In the genomic region with DNA sequence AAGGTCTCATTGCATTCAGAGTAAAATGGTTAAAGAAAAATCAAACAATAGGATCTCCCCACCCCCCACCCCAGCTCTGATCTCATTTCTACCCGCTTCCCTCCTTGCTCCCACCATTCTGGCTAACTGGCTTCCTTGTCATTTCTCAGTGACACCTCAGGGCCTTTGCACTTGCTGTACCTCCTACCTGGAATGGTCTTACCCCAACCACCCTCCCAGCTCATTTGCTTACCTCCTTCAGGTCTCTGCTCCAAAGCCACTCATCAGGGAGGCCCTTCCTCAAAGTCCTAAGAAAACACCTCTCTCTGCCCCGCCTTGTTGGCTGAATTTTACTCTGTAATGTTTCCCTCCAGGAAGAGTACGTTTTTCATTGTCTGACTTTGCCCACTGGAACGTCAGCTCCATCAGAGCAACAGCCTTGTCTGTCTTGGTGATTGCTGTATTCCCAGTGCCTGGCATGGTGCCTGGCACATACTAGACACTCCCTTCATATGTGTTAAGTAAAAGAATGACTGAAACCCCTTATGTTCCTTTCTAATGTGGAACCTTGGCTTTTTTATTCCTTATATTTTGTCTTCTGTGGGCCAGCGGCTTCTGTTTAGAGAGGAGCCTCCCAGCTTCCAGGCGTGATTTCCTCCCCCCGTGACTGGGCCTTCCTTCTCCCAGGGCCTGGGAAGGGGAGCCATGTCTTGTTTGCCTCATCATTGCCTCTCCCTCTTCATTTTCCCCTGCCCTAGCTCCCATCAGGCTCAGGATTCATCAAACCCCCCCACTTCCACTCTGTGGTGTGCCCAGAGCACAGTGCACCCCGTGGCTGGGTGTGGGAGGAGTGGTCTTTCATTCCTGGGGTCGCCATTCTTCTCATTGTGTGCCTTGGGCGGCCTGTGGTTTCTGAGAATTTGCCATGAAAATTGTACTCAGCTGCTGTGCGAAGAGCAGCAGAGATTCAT, we compare ENCODE assay signal across 17 cellular contexts. TPM values are rescaled to one million over a fixed set of nuclear protein-coding genes. Genes with fewer than 3 reads are reported as not detected.
DNase-seq lines count a peak whose midpoint lies in the region; ATAC-seq and TF ChIP-seq lines count a peak whose summit lies in the region.
"Had no signal": no experiment of that assay in that cellular context is flagged by ENCODE, and none has a peak within 500 bp of the region (broad histone marks: within the 10 kb centered on the region; RNA-seq: fewer than 3 reads in every experiment).

No MANE protein-coding gene starts in this region.

- intact Hi-C loops in heart right ventricle (cut with DNase I) (loop anchor here in 1 of 10 donors (2.0 kb wide), 1 partner anchor 29 kb away; no protein-coding TSS in a partner anchor), Right ventricle myocardium inferior (cut with DNase I) (no loop called here)

- H3K4me2 ChIP-seq in osteoblast (ENCODE audit: insufficient read depth, low read length) (no peak overlapping the region), GM23248 (ENCODE audit: unreplicated experiment) (no peak overlapping the region)

- DNase-seq in heart right ventricle (no peak), Right ventricle myocardium inferior (ENCODE audit: missing footprints) (no peak), fibroblast of the aortic adventitia (ENCODE audit: low read depth) (peak; percentile 36), osteoblast (ENCODE audit: insufficient read length, low spot score, missing footprints) (peak; percentile 68), GM23248 (no peak), chondrocyte (ENCODE audit: low spot score) (no peak)
- DNase-seq: activated naive CD8-positive, alpha-beta T cell treated with anti-CD3 and anti-CD28 coated beads for 36 hours; activated T-cell treated with anti-CD3 and anti-CD28 coated beads, Interleukin-2, amount 50 U/mL, for 1 hour; CD8-positive, alpha-beta T cell; Karpas-422; retina; stimulated activated CD4-positive, alpha-beta T cell treated with anti-CD3 and anti-CD28 coated beads, Interleukin-2, amount 100 ng/mL, for 24 hours had no signal

- H4K20me1 ChIP-seq in osteoblast (ENCODE audit: insufficient read depth, low read length) (no peaks in the 10 kb centered on the region), GM23248 (ENCODE audit: insufficient read depth) (no peaks in the 10 kb centered on the region)

- no peaks in the 10 kb centered on the region for H3F3A ChIP-seq in GM23248 (ENCODE audit: insufficient read depth)

- H3K27ac ChIP-seq in heart right ventricle (peak overlapping the region; percentile 9 to 92 (median 58)), osteoblast (ENCODE audit: low read depth, low read length) (no peak overlapping the region), GM23248 (no peak overlapping the region)
- H3K27ac ChIP-seq: SJSA1, thoracic aorta had no signal

- in situ Hi-C loops in GM23248 (cut with MboI) = no loop called here

- ATAC-seq in heart right ventricle (peak in 4 of 8 donors; percentile 7 to 25 (median 15)), Right ventricle myocardium inferior (no peak), GM21447 (IDR thresholded peaks at IDR 0.05; ENCODE audit: unreplicated experiment) (no peak), GM18868 (IDR thresholded peaks at IDR 0.05; ENCODE audit: unreplicated experiment) (no peak)
- ATAC-seq: CD8-positive, alpha-beta T cell had no signal

- H3K9me3 Mint-ChIP-seq in chondrocyte (ENCODE audit: low read depth) = no peaks in the 10 kb centered on the region
- H3K9me3 Mint-ChIP-seq: CD8-positive, alpha-beta T cell had no signal

- 55 to 56% methylated on average over 11 of the region's 11 CpGs for WGBS in heart right ventricle, 2 donors
- WGBS in GM23248 (ENCODE audit: low coverage in 1 of 2, low lambda C conversion rate in 2 of 2, missing lambda C conversion rate in 2 of 2), 2 experiments = 75 to 76% methylated on average over 11 of the region's 11 CpGs

- peaks cover 2% of the 10 kb centered on the region for H3K36me3 Mint-ChIP-seq in chondrocyte (ENCODE audit: low read depth)
- H3K36me3 Mint-ChIP-seq: activated naive CD8-positive, alpha-beta T cell treated with anti-CD3 and anti-CD28 coated beads for 36 hours; CD8-positive, alpha-beta T cell had no signal

- H3K4me3 Mint-ChIP-seq in chondrocyte (ENCODE audit: unreplicated experiment) = no peak overlapping the region
- H3K4me3 Mint-ChIP-seq: activated naive CD8-positive, alpha-beta T cell treated with anti-CD3 and anti-CD28 coated beads for 36 hours; CD8-positive, alpha-beta T cell; central memory CD8-positive, alpha-beta T cell had no signal

- H3K9me3 ChIP-seq in heart right ventricle (no peaks in the 10 kb centered on the region), osteoblast (ENCODE audit: low read depth, low read length) (no peaks in the 10 kb centered on the region), GM23248 (ENCODE audit: low read depth) (no peaks in the 10 kb centered on the region)
- H3K9me3 ChIP-seq: SJSA1, thoracic aorta had no signal

- TF ChIP-seq CTCF in heart right ventricle (IDR thresholded peaks at IDR 0.05) = no peak
- TF ChIP-seq CTCF in fibroblast of the aortic adventitia (IDR thresholded peaks at IDR 0.05; ENCODE audit: insufficient read depth, low read length) = no peak
- no peak for TF ChIP-seq CTCF in osteoblast (IDR thresholded peaks at IDR 0.05; ENCODE audit: extremely low read depth, low read depth, low read length)
- TF ChIP-seq CTCF in chondrocyte (IDR thresholded peaks at IDR 0.05) = no peak

- peaks cover 1% of the 10 kb centered on the region for H3K27me3 Mint-ChIP-seq in chondrocyte (ENCODE audit: low read depth)

- H3K9me2 ChIP-seq in GM23248 (ENCODE audit: insufficient read depth) = no peaks in the 10 kb centered on the region

- H3K4me1 ChIP-seq in heart right ventricle (peaks cover 24 to 96% (median 63%) of the 10 kb centered on the region in 9 donors), osteoblast (ENCODE audit: insufficient read depth, low read length) (peaks cover 5% of the 10 kb centered on the region), GM23248 (ENCODE audit: insufficient read depth) (no peaks in the 10 kb centered on the region)

- H2AFZ ChIP-seq in osteoblast (ENCODE audit: low read length) (no peak overlapping the region), GM23248 (no peak overlapping the region)

- H3K79me2 ChIP-seq in osteoblast (ENCODE audit: insufficient read depth, low read length) (no peaks in the 10 kb centered on the region), GM23248 (ENCODE audit: insufficient read depth) (no peaks in the 10 kb centered on the region)

- H3K36me3 ChIP-seq in heart right ventricle (peaks cover 0 to 45% (median 0%) of the 10 kb centered on the region in 9 donors), osteoblast (ENCODE audit: insufficient read depth, low read length) (peaks cover 3% of the 10 kb centered on the region), GM23248 (ENCODE audit: low read depth) (no peaks in the 10 kb centered on the region)
- H3K36me3 ChIP-seq: thoracic aorta had no signal

- peaks cover 3% of the 10 kb centered on the region for H3K4me1 Mint-ChIP-seq in chondrocyte (ENCODE audit: low read depth)
- H3K4me1 Mint-ChIP-seq: activated naive CD8-positive, alpha-beta T cell treated with anti-CD3 and anti-CD28 coated beads for 36 hours; central memory CD8-positive, alpha-beta T cell had no signal

- H3K27me3 ChIP-seq in heart right ventricle = no peaks in the 10 kb centered on the region
- no peaks in the 10 kb centered on the region for H3K27me3 ChIP-seq in osteoblast (ENCODE audit: insufficient read depth, low read length)
- no peaks in the 10 kb centered on the region for H3K27me3 ChIP-seq in GM23248 (replicated peaks; ENCODE audit: insufficient read depth)
- H3K27me3 ChIP-seq: SJSA1 had no signal

- no peak overlapping the region for H3K9ac ChIP-seq in GM23248

- H3K4me3 ChIP-seq in heart right ventricle (no peak overlapping the region), fibroblast of the aortic adventitia (ENCODE audit: low read depth, low read length) (no peak overlapping the region), osteoblast (ENCODE audit: insufficient read depth, low read length) (no peak overlapping the region), GM23248 (no peak overlapping the region)
- H3K4me3 ChIP-seq: SJSA1, thoracic aorta had no signal

- H3K27ac Mint-ChIP-seq in chondrocyte (ENCODE audit: unreplicated experiment) = no peak overlapping the region
- H3K27ac Mint-ChIP-seq: activated naive CD8-positive, alpha-beta T cell treated with anti-CD3 and anti-CD28 coated beads for 36 hours; CD8-positive, alpha-beta T cell had no signal

RNA-seq across cellular contexts. Expression of a gene that starts 27.0 kb away (rescaled TPM):
- 10 to 100 TPM; 14.4 to 45.8 (median 21.6) TPM for total RNA-seq in heart right ventricle
- 10 to 100 TPM; 16.7 to 29.1 TPM for polyA plus RNA-seq in heart right ventricle
- 37.1 TPM for total RNA-seq in Right ventricle myocardium inferior
- total RNA-seq in fibroblast of the aortic adventitia (ENCODE audit: low replicate concordance) = 1.3 and 2.5 TPM in 2 replicates
- total RNA-seq in osteoblast = 0.29 and 0.36 TPM in 2 replicates
- total RNA-seq in GM23248 (2014; rRNA removed; shearing (Covaris generic)) = 0.38 and 1.8 TPM in 2 replicates
- 0.13 and 0.16 TPM in 2 replicates for polyA plus RNA-seq in GM23248 (2016; fragmentation: Nextera tagmentation; extraction: Ambion mirVana)
- total RNA-seq in chondrocyte = 1.2 to 5.4 TPM (median 4.9 TPM) in 3 replicates

Comparison
In these comparisons a context has a peak if more than half of its experiments do, and no peak if none do; other contexts are left out.
1. DNase-seq: peak in fibroblast of the aortic adventitia (single experiment) and osteoblast (single experiment); none in heart right ventricle (0 of 2), Right ventricle myocardium inferior (single experiment), GM23248 (single experiment) and chondrocyte (single experiment).
2. H3K27ac ChIP-seq: peak in heart right ventricle (10 of 10); none in osteoblast (single experiment) and GM23248 (single experiment).